ENCODE assay signal across 19 cellular contexts in genomic region chr5:83038924-83039323, GRCh38. TPM values are rescaled to one million over a fixed set of nuclear protein-coding genes. Genes with fewer than 3 reads are reported as not detected.
DNase-seq lines count a peak whose midpoint lies in the region; ATAC-seq, FAIRE-seq and TF ChIP-seq lines count a peak whose summit lies in the region.
"Had no signal": no experiment of that assay in that cellular context is flagged by ENCODE, and none has a peak within 500 bp of the region (broad histone marks: within the 10 kb centered on the region; RNA-seq: fewer than 3 reads in every experiment).

No MANE protein-coding gene starts in this region.

- POLR2A ChIA-PET in HepG2 (lab: Yijun Ruan, JAX) (no interaction called here), WTC11 (lab: Charles Lee) (no interaction called here)

- H3K9me3 ChIP-seq in HepG2 (ENCODE audit: low read length): no peaks in the 10 kb centered on the region
- H3K9me3 ChIP-seq in right lobe of liver: no peaks in the 10 kb centered on the region
- H3K9me3 ChIP-seq: A549; BLaER1 treated with 17β-estradiol and CSF1 and Interleukin-3, amounts not matched to agents 10 nM and 100 nM; Caco-2 had no signal

- H2AFZ ChIP-seq in HepG2 (ENCODE audit: low read length): no peak overlapping the region

- ATAC-seq in HepG2 (no peak), right lobe of liver (no peak), WTC11 (no peak), foreskin keratinocyte (no peak)
- ATAC-seq: A549; CD8-positive, alpha-beta T cell had no signal

- no peaks in the 10 kb centered on the region for H3K79me2 ChIP-seq in HepG2 (ENCODE audit: insufficient read depth, low read length)

- H4K20me1 ChIP-seq in HepG2 (ENCODE audit: insufficient read depth, low read length): no peaks in the 10 kb centered on the region
- H4K20me1 ChIP-seq: BLaER1 treated with 17β-estradiol and CSF1 and Interleukin-3, amounts not matched to agents 10 nM and 100 nM had no signal

- H3K4me1 ChIP-seq in HepG2 (ENCODE audit: insufficient read depth, low read length): peaks cover 14% of the 10 kb centered on the region
- H3K4me1 ChIP-seq in right lobe of liver: peaks cover 0 to 7% (median 3%) of the 10 kb centered on the region in 4 donors
- H3K4me1 ChIP-seq in foreskin keratinocyte: no peaks in the 10 kb centered on the region
- H3K4me1 ChIP-seq: A549; BLaER1 treated with 17β-estradiol and CSF1 and Interleukin-3, amounts not matched to agents 10 nM and 100 nM; Caco-2 had no signal

- H3K4me3 Mint-ChIP-seq in WTC11: no peak overlapping the region
- H3K4me3 Mint-ChIP-seq: B cell; CD4-positive, alpha-beta T cell; CD8-positive, alpha-beta T cell had no signal

- TF ChIP-seq EP300 in HepG2 (IDR thresholded peaks at IDR 0.05; ENCODE audit: low read depth in 2 of 2, low read length in 2 of 2): no peak
- no peak for TF ChIP-seq EP300 in HepG2 (CRISPR knock-in tag; IDR thresholded peaks at IDR 0.05; ENCODE audit: borderline replicate concordance)

- FAIRE-seq in HepG2 (lab: Jason Lieb, UNC): no peak
- FAIRE-seq: A549, GM12891, GM19239 had no signal

- no TSS peak for BruUV-seq in HepG2 (replicated peaks; lab: Mats Ljungman, UMichigan)

- H3K4me1 Mint-ChIP-seq in WTC11: peaks cover 38% of the 10 kb centered on the region
- H3K4me1 Mint-ChIP-seq: B cell had no signal

- 77% methylated on average over 3 of the region's 3 CpGs for WGBS in HepG2 (ENCODE audit: low lambda C conversion rate)
- WGBS in right lobe of liver (ENCODE audit: insufficient coverage, low coverage, low lambda C conversion rate, missing lambda C conversion rate): 93% methylated on average over 3 of the region's 3 CpGs

- peak overlapping the region; percentile 16; the same call in 1 of the 2 replicates for H3K27ac Mint-ChIP-seq in WTC11
- H3K27ac Mint-ChIP-seq: B cell; CD4-positive, alpha-beta T cell; CD8-positive, alpha-beta T cell had no signal

- TF ChIP-seq CTCF in HepG2 (CRISPR knock-in tag; IDR thresholded peaks at IDR 0.05): no peak
- TF ChIP-seq CTCF in right lobe of liver (IDR thresholded peaks at IDR 0.05): no peak
- TF ChIP-seq CTCF in WTC11 (IDR thresholded peaks at IDR 0.05): no peak
- no peak for TF ChIP-seq CTCF in foreskin keratinocyte (conservative IDR thresholded peaks at IDR 0.05)

- H3K27ac ChIP-seq in HepG2 (ENCODE audit: extremely low read length, insufficient read depth, low read length) (no peak overlapping the region), right lobe of liver (no peak overlapping the region), foreskin keratinocyte (no peak overlapping the region)
- H3K27ac ChIP-seq: 22Rv1; A549; BLaER1 treated with 17β-estradiol and CSF1 and Interleukin-3, amounts not matched to agents 10 nM and 100 nM; C4-2B had no signal

- in situ Hi-C loops in HepG2 (cut with HindIII; ENCODE audit: extremely low pct_ligation_motif_present, low pct_unique_long_range_greater_than_20kb): no loop called here

- TF ChIP-seq POLR2A in HepG2 (IDR thresholded peaks at IDR 0.05; ENCODE audit: insufficient read depth in 1 of 2, low read depth in 2 of 2, low read length in 2 of 2): no peak
- no peak for TF ChIP-seq POLR2A in right lobe of liver (IDR thresholded peaks at IDR 0.05)

- H3K9ac ChIP-seq in HepG2 (ENCODE audit: insufficient read depth, low read depth, low read length): no peak overlapping the region
- H3K9ac ChIP-seq: BLaER1 treated with 17β-estradiol and CSF1 and Interleukin-3, amounts not matched to agents 10 nM and 100 nM had no signal

- no peak for TF ChIP-seq RAD21 in HepG2 (CRISPR knock-in tag; IDR thresholded peaks at IDR 0.05)

- no peaks in the 10 kb centered on the region for H3K27me3 Mint-ChIP-seq in WTC11 (ENCODE audit: low read depth)
- H3K27me3 Mint-ChIP-seq: B cell; CD4-positive, alpha-beta T cell had no signal

- no peak overlapping the region for H3K4me2 ChIP-seq in HepG2 (ENCODE audit: low read depth, low read length)
- H3K4me2 ChIP-seq: A549; BLaER1 treated with 17β-estradiol and CSF1 and Interleukin-3, amounts not matched to agents 10 nM and 100 nM had no signal

- H3K4me3 ChIP-seq in HepG2 (replicated peaks in 1 of 3; ENCODE audit: insufficient read depth in 1 of 3, low read depth in 2 of 3, low read length in 3 of 3): no peak overlapping the region
- H3K4me3 ChIP-seq in right lobe of liver: no peak overlapping the region
- H3K4me3 ChIP-seq: A549; BLaER1 treated with 17β-estradiol and CSF1 and Interleukin-3, amounts not matched to agents 10 nM and 100 nM had no signal

- intact Hi-C loops in HepG2 (cut with micrococcal nuclease; ENCODE audit: unreplicated experiment) (no loop called here), right lobe of liver (cut with DNase I) (no loop called here)

- CTCF ChIA-PET in HepG2 (lab: Yijun Ruan, JAX; ENCODE audit: low intra/inter-chr PET ratio, low total read pairs): no interaction called here
- CTCF ChIA-PET in WTC11 (lab: Charles Lee): no interaction called here

- H3K36me3 ChIP-seq in HepG2 (replicated peaks in 1 of 2; ENCODE audit: control insufficient read depth in 1 of 2, insufficient read depth in 2 of 2, low read length in 2 of 2): no peaks in the 10 kb centered on the region
- H3K36me3 ChIP-seq in right lobe of liver: no peaks in the 10 kb centered on the region
- H3K36me3 ChIP-seq: BLaER1 treated with 17β-estradiol and CSF1 and Interleukin-3, amounts not matched to agents 10 nM and 100 nM had no signal

- DNase-seq in HepG2 (ENCODE audit: low spot score): no peak
- no peak for DNase-seq in right lobe of liver
- DNase-seq in WTC11 (ENCODE audit: low spot score): no peak
- no peak for DNase-seq in foreskin keratinocyte
- DNase-seq in OCI-M1 (lab: John Stamatoyannopoulos, UW): no peak
- DNase-seq: AML-193; Caco-2; Calu3; CD4-positive, alpha-beta T cell; CD8-positive, alpha-beta T cell; DMS79 treated with DMSO at 0.1 percent for 48 hours; GDM1 had no signal

- no peaks in the 10 kb centered on the region for H3K9me3 Mint-ChIP-seq in WTC11
- H3K9me3 Mint-ChIP-seq: CD4-positive, alpha-beta T cell; CD8-positive, alpha-beta T cell had no signal

- H3K27me3 ChIP-seq in HepG2 (ENCODE audit: control insufficient read depth in 1 of 2, insufficient read depth in 2 of 2, low read length in 2 of 2) (0 out of 5 replicates have a peak, but pooled peaks cover 0 to 2% of the 10 kb centered on the region in 2 experiments), right lobe of liver (no peaks in the 10 kb centered on the region), foreskin keratinocyte (no peaks in the 10 kb centered on the region)
- H3K27me3 ChIP-seq: BLaER1 treated with 17β-estradiol and CSF1 and Interleukin-3, amounts not matched to agents 10 nM and 100 nM had no signal

- H3K36me3 Mint-ChIP-seq in WTC11: no peaks in the 10 kb centered on the region
- H3K36me3 Mint-ChIP-seq: CD8-positive, alpha-beta T cell had no signal

RNA-seq across cellular contexts. Expression of gene TMEM167A, which starts 38.3 kb away (rescaled TPM):
- total RNA-seq in HepG2 (2016; rRNA removed; fragmentation: Illumina TruSeq; extraction: Trizol) (78.7 and 122 TPM in 2 replicates), right lobe of liver (10 to 100 TPM; 22.4 to 48.4 (median 39.0) TPM), WTC11 (2021) (143 to 165 TPM (median 146 TPM) in 3 replicates), foreskin keratinocyte (58.3 and 61.5 TPM in 2 replicates)
- total RNA-seq in HepG2 (2016; cell fraction: cytosol; rRNA removed; fragmentation: Illumina TruSeq; extraction: Trizol; ENCODE audit: low read depth): 56.0 and 68.4 TPM in 2 replicates
- total RNA-seq in HepG2 (2016; cell fraction: insoluble cytoplasmic fraction; rRNA removed; fragmentation: Illumina TruSeq; extraction: Trizol): 83.6 and 113 TPM in 2 replicates
- 101 and 103 TPM in 2 replicates for total RNA-seq in HepG2 (2016; cell fraction: membrane; rRNA removed; fragmentation: Illumina TruSeq; extraction: Trizol)
- total RNA-seq in HepG2 (2016; cell fraction: nucleus; rRNA removed; fragmentation: Illumina TruSeq; extraction: Trizol): 48.5 and 52.0 TPM in 2 replicates
- polyA plus RNA-seq in HepG2 (2011; rRNA removed) (31.2 and 47.0 TPM in 2 replicates), foreskin keratinocyte (68.1 and 77.5 TPM in 2 replicates)
- 14.8 and 24.3 TPM in 2 replicates for polyA plus RNA-seq in HepG2 (2011; cell fraction: cytosol; rRNA removed)
- 10.8 and 14.5 TPM in 2 replicates for polyA plus RNA-seq in HepG2 (2011; cell fraction: nucleus; rRNA removed)
- 51.1 and 68.1 TPM in 2 replicates for polyA plus RNA-seq in HepG2 (2012)
- polyA plus RNA-seq in HepG2 (2016; cell fraction: cytosol; fragmentation: Illumina TruSeq; extraction: Trizol; ENCODE audit: low read depth): 124 and 160 TPM in 2 replicates
- polyA plus RNA-seq in HepG2 (2016; cell fraction: insoluble cytoplasmic fraction; fragmentation: Illumina TruSeq; extraction: Trizol; ENCODE audit: low read depth): 154 and 158 TPM in 2 replicates
- 139 and 166 TPM in 2 replicates for polyA plus RNA-seq in HepG2 (2016; cell fraction: membrane; fragmentation: Illumina TruSeq; extraction: Trizol; ENCODE audit: low read depth)
- polyA plus RNA-seq in HepG2 (2016; cell fraction: nucleus; fragmentation: Illumina TruSeq; extraction: Trizol; ENCODE audit: insufficient read depth, low read depth): 110 and 111 TPM in 2 replicates
- polyA minus RNA-seq in HepG2 (2011; rRNA and poly(A)+ RNA removed; ENCODE audit: low replicate concordance): 10.9 and 15.7 TPM in 2 replicates
- 18.0 and 21.0 TPM in 2 replicates for polyA minus RNA-seq in HepG2 (2011; cell fraction: cytosol; rRNA and poly(A)+ RNA removed)
- 49.2 and 65.1 TPM in 2 replicates for polyA minus RNA-seq in HepG2 (2011; cell fraction: nucleus; rRNA and poly(A)+ RNA removed)

RNA-seq across cellular contexts. Expression of gene XRCC4, which starts 38.4 kb away (rescaled TPM):
- total RNA-seq in HepG2 (2016; rRNA removed; fragmentation: Illumina TruSeq; extraction: Trizol) (12.6 and 21.8 TPM in 2 replicates), right lobe of liver (1 to 10 TPM; 1.6 to 4.8 (median 2.5) TPM), WTC11 (2021) (12.0 to 13.5 TPM (median 12.8 TPM) in 3 replicates), foreskin keratinocyte (11.1 and 12.2 TPM in 2 replicates)
- 3.6 and 3.7 TPM in 2 replicates for total RNA-seq in HepG2 (2016; cell fraction: cytosol; rRNA removed; fragmentation: Illumina TruSeq; extraction: Trizol; ENCODE audit: low read depth)
- 13.0 and 21.9 TPM in 2 replicates for total RNA-seq in HepG2 (2016; cell fraction: insoluble cytoplasmic fraction; rRNA removed; fragmentation: Illumina TruSeq; extraction: Trizol)
- 4.2 and 5.0 TPM in 2 replicates for total RNA-seq in HepG2 (2016; cell fraction: membrane; rRNA removed; fragmentation: Illumina TruSeq; extraction: Trizol)
- total RNA-seq in HepG2 (2016; cell fraction: nucleus; rRNA removed; fragmentation: Illumina TruSeq; extraction: Trizol): 15.2 and 16.2 TPM in 2 replicates
- polyA plus RNA-seq in HepG2 (2011; rRNA removed) (2.0 and 2.8 TPM in 2 replicates), foreskin keratinocyte (8.6 and 10.2 TPM in 2 replicates)
- polyA plus RNA-seq in HepG2 (2011; cell fraction: cytosol; rRNA removed): 0.98 and 1.6 TPM in 2 replicates
- 0.58 and 0.66 TPM in 2 replicates for polyA plus RNA-seq in HepG2 (2011; cell fraction: nucleus; rRNA removed)
- polyA plus RNA-seq in HepG2 (2012): 3.8 and 6.4 TPM in 2 replicates
- 1.5 and 1.9 TPM in 2 replicates for polyA plus RNA-seq in HepG2 (2016; cell fraction: cytosol; fragmentation: Illumina TruSeq; extraction: Trizol; ENCODE audit: low read depth)
- polyA plus RNA-seq in HepG2 (2016; cell fraction: insoluble cytoplasmic fraction; fragmentation: Illumina TruSeq; extraction: Trizol; ENCODE audit: low read depth): 17.3 and 22.9 TPM in 2 replicates
- polyA plus RNA-seq in HepG2 (2016; cell fraction: membrane; fragmentation: Illumina TruSeq; extraction: Trizol; ENCODE audit: low read depth): 2.8 and 2.9 TPM in 2 replicates
- polyA plus RNA-seq in HepG2 (2016; cell fraction: nucleus; fragmentation: Illumina TruSeq; extraction: Trizol; ENCODE audit: insufficient read depth, low read depth): 6.1 TPM in 2 replicates
- 0.46 and 1.4 TPM in 2 replicates for polyA minus RNA-seq in HepG2 (2011; rRNA and poly(A)+ RNA removed; ENCODE audit: low replicate concordance)
- 1.1 and 1.6 TPM in 2 replicates for polyA minus RNA-seq in HepG2 (2011; cell fraction: cytosol; rRNA and poly(A)+ RNA removed)
- 11.3 and 12.4 TPM in 2 replicates for polyA minus RNA-seq in HepG2 (2011; cell fraction: nucleus; rRNA and poly(A)+ RNA removed)
